Comparison of ENCODE assay signal across 23 cellular contexts in genomic region chr9:136511144-136511669, GRCh38. TPM values are rescaled to one million over a fixed set of nuclear protein-coding genes. Genes with fewer than 3 reads are reported as not detected.
A peak's percentile ranks its signal among the peaks of the same experiment; 100 is the strongest.
DNase-seq lines count a peak whose midpoint lies in the region; ATAC-seq and TF ChIP-seq lines count a peak whose summit lies in the region.
"Had no signal": no experiment of that assay in that cellular context is flagged by ENCODE, and none has a peak within 500 bp of the region (broad histone marks: within the 10 kb centered on the region; RNA-seq: fewer than 3 reads in every experiment).

No MANE protein-coding gene starts in this region.

- H3K4me3 ChIP-seq in right cardiac atrium (ENCODE audit: low read length) (no peak overlapping the region), gastrocnemius medialis (no peak overlapping the region), upper lobe of right lung (no peak overlapping the region)
- H3K4me3 ChIP-seq: hepatocyte had no signal

- H3K27ac ChIP-seq in right cardiac atrium (ENCODE audit: low read length): peak overlapping the region; percentile 65
- peak overlapping the region; percentile 93 for H3K27ac ChIP-seq in layer of hippocampus (ENCODE audit: low read depth, low read length)
- peak overlapping the region; percentile 45 to 77 (median 73) for H3K27ac ChIP-seq in gastrocnemius medialis
- peak overlapping the region; percentile 72 for H3K27ac ChIP-seq in upper lobe of right lung
- H3K27ac ChIP-seq: hepatocyte had no signal

- intact Hi-C loops in right cardiac atrium (cut with DNase I) (no loop called here), left cardiac atrium (cut with DNase I) (no loop called here), gastrocnemius medialis (cut with DNase I; ENCODE audit: low total_unique reads) (no loop called here), upper lobe of right lung (cut with DNase I) (no loop called here)

- TF ChIP-seq POLR2A in gastrocnemius medialis (IDR thresholded peaks at IDR 0.05): no peak

- H3K4me1 Mint-ChIP-seq in activated T-cell treated with anti-CD3 and anti-CD28 coated beads, Interleukin-2, amount 50 U/mL, for 24 hours (ENCODE audit: low read depth): no peaks in the 10 kb centered on the region
- H3K4me1 Mint-ChIP-seq: immature natural killer cell had no signal

- no peak for TF ChIP-seq CTCF in gastrocnemius medialis (IDR thresholded peaks at IDR 0.05 in 4 of 5, conservative IDR thresholded peaks at IDR 0.05 in 1 of 5)
- no peak for TF ChIP-seq CTCF in upper lobe of right lung (IDR thresholded peaks at IDR 0.05)

- in situ Hi-C loops in gastrocnemius medialis (cut with MboI; ENCODE audit: low sequenced_read_pairs in 4 of 4): no loop called here

- H3K9me3 ChIP-seq in right cardiac atrium (ENCODE audit: control insufficient read depth, low read length) (no peaks in the 10 kb centered on the region), gastrocnemius medialis (no peaks in the 10 kb centered on the region), upper lobe of right lung (no peaks in the 10 kb centered on the region)

- H3K36me3 Mint-ChIP-seq in activated T-cell treated with anti-CD3 and anti-CD28 coated beads, Interleukin-2, amount 50 U/mL, for 24 hours (ENCODE audit: low read depth): peaks cover 88% of the 10 kb centered on the region

- H3K27me3 ChIP-seq in right cardiac atrium (ENCODE audit: control insufficient read depth, insufficient read depth) (no peaks in the 10 kb centered on the region), layer of hippocampus (ENCODE audit: control insufficient read depth, insufficient read depth, low read length) (no peaks in the 10 kb centered on the region), gastrocnemius medialis (no peaks in the 10 kb centered on the region), upper lobe of right lung (no peaks in the 10 kb centered on the region)
- H3K27me3 ChIP-seq: hepatocyte had no signal

- peaks cover 0 to 65% of the 10 kb centered on the region in 2 donors for H3K36me3 ChIP-seq in gastrocnemius medialis
- H3K36me3 ChIP-seq in upper lobe of right lung: peaks cover 98% of the 10 kb centered on the region

- no peak overlapping the region for H3K4me3 Mint-ChIP-seq in activated T-cell treated with anti-CD3 and anti-CD28 coated beads, Interleukin-2, amount 50 U/mL, for 24 hours
- H3K4me3 Mint-ChIP-seq: activated T-cell treated with anti-CD3 and anti-CD28 coated beads, Interleukin-2, amount 50 U/mL, for 4 hours; HFFc6; immature natural killer cell had no signal

- 68% methylated on average over 28 of the region's 28 CpGs for WGBS in right cardiac atrium

- no peaks in the 10 kb centered on the region for H3K27me3 Mint-ChIP-seq in activated T-cell treated with anti-CD3 and anti-CD28 coated beads, Interleukin-2, amount 50 U/mL, for 24 hours

- H3K9me3 Mint-ChIP-seq in activated T-cell treated with anti-CD3 and anti-CD28 coated beads, Interleukin-2, amount 50 U/mL, for 24 hours: no peaks in the 10 kb centered on the region
- H3K9me3 Mint-ChIP-seq: activated T-cell treated with anti-CD3 and anti-CD28 coated beads, Interleukin-2, amount 50 U/mL, for 4 hours; HFFc6; immature natural killer cell had no signal

- ATAC-seq in right cardiac atrium (no peak), left cardiac atrium (no peak), gastrocnemius medialis (no peak), upper lobe of right lung (no peak), HG03571 (IDR thresholded peaks at IDR 0.05; ENCODE audit: unreplicated experiment) (no peak)
- ATAC-seq: activated T-cell treated with anti-CD3 and anti-CD28 coated beads, Interleukin-2, amount 50 U/mL, for 4 hours had no signal

- no peak overlapping the region for H3K27ac Mint-ChIP-seq in activated T-cell treated with anti-CD3 and anti-CD28 coated beads, Interleukin-2, amount 50 U/mL, for 24 hours
- H3K27ac Mint-ChIP-seq: HFFc6 had no signal

- H3K4me1 ChIP-seq in right cardiac atrium (ENCODE audit: control insufficient read depth, insufficient read depth, low read length) (no peaks in the 10 kb centered on the region), gastrocnemius medialis (peaks cover 0 to 9% of the 10 kb centered on the region in 2 donors), upper lobe of right lung (peaks cover 16% of the 10 kb centered on the region)

- DNase-seq in right cardiac atrium (peak in 1 of 3 donors; percentile 72), left cardiac atrium (no peak), gastrocnemius medialis (no peak), upper lobe of right lung (no peak), GM03348 (ENCODE audit: low spot score) (no peak)
- no peak for DNase-seq in activated T-cell treated with anti-CD3 and anti-CD28 coated beads, Interleukin-2, amount 50 U/mL, for 24 hours
- DNase-seq: activated CD4-positive, CD25-positive, alpha-beta regulatory T cell; activated CD8-positive, alpha-beta memory T cell treated with anti-CD3 and anti-CD28 coated beads for 24 hours; activated naive CD4-positive, alpha-beta T cell treated with Interleukin-2 at 50 U/mL for 16 hours; activated T-cell treated with anti-CD3 and anti-CD28 coated beads, Interleukin-2, amount 50 U/mL, for 4 hours; amniotic stem cell; Calu3; HFFc6; immature natural killer cell; mammary epithelial cell; MV-4-11; NCI-H1694 treated with DMSO at 0.1 percent for 48 hours; NCI-H774; SHP77 treated with DMSO at 0.1 percent for 48 hours; SW 1271 had no signal

RNA-seq across cellular contexts. Expression of gene SEC16A, which starts 28.4 kb away (rescaled TPM):
- total RNA-seq in right cardiac atrium: 10 to 100 TPM; 24.2 to 35.3 (median 28.6) TPM
- polyA plus RNA-seq in right cardiac atrium: 23.1 TPM
- 10 to 100 TPM; 27.4 to 40.8 TPM for total RNA-seq in left cardiac atrium
- 10 to 100 TPM; 23.9 to 50.4 (median 46.6) TPM for total RNA-seq in gastrocnemius medialis
- 63.7 TPM for total RNA-seq in upper lobe of right lung

RNA-seq across cellular contexts. Expression of gene NOTCH1, which starts 34.6 kb away (rescaled TPM):
- 10 to 100 TPM; 20.4 to 31.9 (median 29.4) TPM for total RNA-seq in right cardiac atrium
- polyA plus RNA-seq in right cardiac atrium: 10.8 TPM
- total RNA-seq in left cardiac atrium: 10 to 100 TPM; 22.7 to 36.0 TPM
- total RNA-seq in gastrocnemius medialis: 10 to 100 TPM in 1 of 4 donors, 1 to 10 TPM in 3; 6.3 to 15.4 (median 8.2) TPM
- total RNA-seq in upper lobe of right lung: 114 TPM
